ENCODE assay signal across 29 cellular contexts in the genomic region with DNA sequence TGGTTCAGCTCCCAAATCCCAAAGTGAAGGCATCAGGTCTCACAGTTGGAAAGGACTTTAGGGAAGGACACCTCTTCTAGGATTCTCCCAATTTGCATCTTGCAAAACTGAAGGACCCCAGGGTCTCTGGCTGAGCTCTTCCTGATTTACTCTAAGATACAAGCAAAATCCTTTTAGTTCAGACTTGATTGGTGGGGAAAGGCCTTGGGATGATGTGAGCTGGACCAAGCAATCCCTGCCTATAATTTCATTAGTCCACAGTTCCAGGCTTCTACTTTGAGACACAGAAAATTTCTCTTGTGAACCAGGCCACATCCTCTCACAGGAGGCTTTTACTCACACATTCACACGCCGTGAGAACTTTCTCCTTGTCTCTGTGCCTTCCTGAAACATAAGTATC. TPM values are rescaled to one million over a fixed set of nuclear protein-coding genes. Genes with fewer than 3 reads are reported as not detected.
"Had no signal": no experiment of that assay in that cellular context is flagged by ENCODE, and none has a peak within 500 bp of the region (broad histone marks: within the 10 kb centered on the region; RNA-seq: fewer than 3 reads in every experiment).

No MANE protein-coding gene starts in this region.

- ATAC-seq: activated CD4-positive, CD25-positive, alpha-beta regulatory T cell treated with anti-CD3 and anti-CD28 coated beads, Interleukin-2, amount 50 U/mL, for 24 hours; foreskin keratinocyte; heart left ventricle; left colon; stimulated activated effector memory CD8-positive, alpha-beta T cell treated with anti-CD3 and anti-CD28 coated beads, Interleukin-12 subunit alpha, Interleukin-12 subunit beta, amount 100 ng/mL, for 72 hours had no signal

- H3K4me3 ChIP-seq: esophagus muscularis mucosa, heart left ventricle, ovary, sigmoid colon, tibial artery had no signal

- H3K27ac ChIP-seq: esophagus muscularis mucosa, foreskin keratinocyte, heart left ventricle, ovary, sigmoid colon, tibial artery, WERI-Rb-1 had no signal

- H3K36me3 Mint-ChIP-seq: activated CD4-positive, alpha-beta memory T cell treated with anti-CD3 and anti-CD28 coated beads for 36 hours; immature natural killer cell; natural killer cell; stimulated activated effector memory CD8-positive, alpha-beta T cell treated with anti-CD3 and anti-CD28 coated beads, Interleukin-12 subunit alpha, Interleukin-12 subunit beta, amount 100 ng/mL, for 72 hours had no signal

- H3K27me3 Mint-ChIP-seq: activated CD4-positive, alpha-beta memory T cell treated with anti-CD3 and anti-CD28 coated beads for 36 hours; stimulated activated naive CD8-positive, alpha-beta T cell treated with anti-CD3 and anti-CD28 coated beads, Interleukin-15, Interleukin-2, amounts not matched to agents 100 ng/mL and 50 ng/mL, for 24 hours had no signal

- H3K27me3 ChIP-seq: esophagus muscularis mucosa, foreskin keratinocyte, heart left ventricle, ovary, sigmoid colon, tibial artery had no signal

- H3K9me3 ChIP-seq: esophagus muscularis mucosa, heart left ventricle, ovary, sigmoid colon, tibial artery had no signal

- H3K4me3 Mint-ChIP-seq: activated CD4-positive, alpha-beta memory T cell treated with anti-CD3 and anti-CD28 coated beads for 36 hours; activated CD4-positive, alpha-beta T cell treated with anti-CD3 and anti-CD28 coated beads, Interleukin-2, amount 10 ng/mL, durations not matched to agents 24 days and 14 days; immature natural killer cell; natural killer cell; stimulated activated effector memory CD8-positive, alpha-beta T cell treated with anti-CD3 and anti-CD28 coated beads, Interleukin-12 subunit alpha, Interleukin-12 subunit beta, amount 100 ng/mL, for 72 hours; stimulated activated naive CD8-positive, alpha-beta T cell treated with anti-CD3 and anti-CD28 coated beads, Interleukin-15, Interleukin-2, amounts not matched to agents 100 ng/mL and 50 ng/mL, for 24 hours; T-helper 1 cell treated with Interleukin-12 subunit alpha and Interleukin-12 subunit beta and Interleukin-4 antibody, amounts not matched to agents 30 μg/mL and 1 μg/mL, for 36 hours had no signal

- H3K27ac Mint-ChIP-seq: activated CD4-positive, alpha-beta memory T cell treated with anti-CD3 and anti-CD28 coated beads for 36 hours; immature natural killer cell; natural killer cell; progenitor cell of endocrine pancreas; stimulated activated effector memory CD8-positive, alpha-beta T cell treated with anti-CD3 and anti-CD28 coated beads, Interleukin-12 subunit alpha, Interleukin-12 subunit beta, amount 100 ng/mL, for 72 hours; stimulated activated naive CD8-positive, alpha-beta T cell treated with anti-CD3 and anti-CD28 coated beads, Interleukin-15, Interleukin-2, amounts not matched to agents 100 ng/mL and 50 ng/mL, for 24 hours; T-helper 1 cell treated with Interleukin-12 subunit alpha and Interleukin-12 subunit beta and Interleukin-4 antibody, amounts not matched to agents 30 μg/mL and 1 μg/mL, for 36 hours had no signal

- H3K36me3 ChIP-seq: esophagus muscularis mucosa, heart left ventricle, ovary, sigmoid colon, tibial artery, WERI-Rb-1 had no signal

- H3K9me3 Mint-ChIP-seq: activated CD4-positive, alpha-beta memory T cell treated with anti-CD3 and anti-CD28 coated beads for 36 hours; activated CD4-positive, alpha-beta T cell treated with anti-CD3 and anti-CD28 coated beads, Interleukin-2, amount 10 ng/mL, durations not matched to agents 24 days and 14 days; immature natural killer cell; natural killer cell; stimulated activated effector memory CD8-positive, alpha-beta T cell treated with anti-CD3 and anti-CD28 coated beads, Interleukin-12 subunit alpha, Interleukin-12 subunit beta, amount 100 ng/mL, for 72 hours; stimulated activated naive CD8-positive, alpha-beta T cell treated with anti-CD3 and anti-CD28 coated beads, Interleukin-15, Interleukin-2, amounts not matched to agents 100 ng/mL and 50 ng/mL, for 24 hours; T-helper 1 cell treated with Interleukin-12 subunit alpha and Interleukin-12 subunit beta and Interleukin-4 antibody, amounts not matched to agents 30 μg/mL and 1 μg/mL, for 36 hours had no signal

- DNase-seq: activated CD4-positive, alpha-beta memory T cell treated with anti-CD3 and anti-CD28 coated beads for 36 hours; activated CD4-positive, alpha-beta T cell treated with anti-CD3 and anti-CD28 coated beads, Interleukin-2, amount 10 ng/mL, durations not matched to agents 24 days and 14 days; activated CD8-positive, alpha-beta memory T cell treated with anti-CD3 and anti-CD28 coated beads, Interleukin-2, amount 50 U/mL, for 4 hours; activated gamma-delta T cell treated with Interleukin-2 at 50 U/mL for 16 hours; activated T-cell treated with anti-CD3 and anti-CD28 coated beads, Interleukin-2, amount 50 U/mL, for 1 hour; amniotic stem cell; caudate nucleus; cortex of kidney; foreskin keratinocyte; heart left ventricle; hypothalamus; immature natural killer cell; kidney; left colon; midbrain; natural killer cell; ovary; sigmoid colon; small intestine; stimulated activated CD4-positive, alpha-beta T cell treated with anti-CD3 and anti-CD28 coated beads, Interleukin-4, amount 100 ng/mL, for 24 hours; T1000; tibial artery; WERI-Rb-1 had no signal

- H3K4me1 ChIP-seq: esophagus muscularis mucosa, foreskin keratinocyte, sigmoid colon, tibial artery had no signal

- H3K4me1 Mint-ChIP-seq: stimulated activated effector memory CD8-positive, alpha-beta T cell treated with anti-CD3 and anti-CD28 coated beads, Interleukin-12 subunit alpha, Interleukin-12 subunit beta, amount 100 ng/mL, for 72 hours had no signal

RNA-seq across cellular contexts. Expression of a gene that starts 23.6 kb away (rescaled TPM):
- total RNA-seq: activated CD4-positive, alpha-beta memory T cell treated with anti-CD3 and anti-CD28 coated beads for 36 hours; activated CD4-positive, alpha-beta T cell treated with anti-CD3 and anti-CD28 coated beads, Interleukin-2, amount 10 ng/mL, durations not matched to agents 24 days and 14 days; foreskin keratinocyte had no signal
